8 cellular contexts compared by ENCODE assay signal in genomic region chr9:136792321-136793062, GRCh38. TPM values are rescaled to one million over a fixed set of nuclear protein-coding genes. Genes with fewer than 3 reads are reported as not detected.
A peak's percentile ranks its signal among the peaks of the same experiment; 100 is the strongest.
DNase-seq lines count a peak whose midpoint lies in the region; ATAC-seq, FAIRE-seq and TF ChIP-seq lines count a peak whose summit lies in the region.

No MANE protein-coding gene starts in this region.

- peaks cover 3% of the 10 kb centered on the region in 2 donors for H3K36me3 ChIP-seq in kidney (ENCODE audit: control insufficient read depth in 1 of 2, insufficient read depth in 2 of 2, low read length in 2 of 2)
- no peaks in the 10 kb centered on the region for H3K36me3 ChIP-seq in suprapubic skin

- peak overlapping the region in 1 of 2 donors; percentile 87 for H3K4me3 ChIP-seq in kidney (ENCODE audit: low read length in 2 of 2)
- H3K4me3 ChIP-seq in suprapubic skin: peak overlapping the region; percentile 74

- intact Hi-C loops in kidney (cut with DNase I): loop anchor here (10.0 kb wide), 1 partner anchor 152 kb away; the partner anchor contains the start of genes C8G and FBXW5

- H3K4me1 Mint-ChIP-seq in activated T-cell treated with anti-CD3 and anti-CD28 coated beads, Interleukin-2, amount 50 U/mL, for 4 hours (ENCODE audit: low read depth): peaks cover 25% of the 10 kb centered on the region
- H3K4me1 Mint-ChIP-seq in activated T-helper 17 cell treated with anti-CD3 and anti-CD28 coated beads, Interleukin-2, amount 50 U/mL, for 72 hours: peaks cover 12% of the 10 kb centered on the region

- no peaks in the 10 kb centered on the region for H3K36me3 Mint-ChIP-seq in activated T-cell treated with anti-CD3 and anti-CD28 coated beads, Interleukin-2, amount 50 U/mL, for 4 hours (ENCODE audit: insufficient read depth)
- H3K36me3 Mint-ChIP-seq in activated T-helper 17 cell treated with anti-CD3 and anti-CD28 coated beads, Interleukin-2, amount 50 U/mL, for 72 hours (ENCODE audit: low read depth): peaks cover 5% of the 10 kb centered on the region

- H3K27ac Mint-ChIP-seq in activated T-helper 17 cell treated with anti-CD3 and anti-CD28 coated beads, Interleukin-2, amount 50 U/mL, for 72 hours: no peak overlapping the region

- TF ChIP-seq CTCF in kidney (IDR thresholded peaks at IDR 0.05; ENCODE audit: borderline replicate concordance, extremely low read depth, insufficient read depth) (no peak), suprapubic skin (IDR thresholded peaks at IDR 0.05) (no peak)

- peak overlapping the region; percentile 79 for H3K4me3 Mint-ChIP-seq in activated T-cell treated with anti-CD3 and anti-CD28 coated beads, Interleukin-2, amount 50 U/mL, for 4 hours
- H3K4me3 Mint-ChIP-seq in activated T-helper 17 cell treated with anti-CD3 and anti-CD28 coated beads, Interleukin-2, amount 50 U/mL, for 72 hours: peak overlapping the region; percentile 75

- 79% methylated on average over 13 of the region's 15 CpGs for WGBS in suprapubic skin

- peaks cover 6% of the 10 kb centered on the region for H3K27me3 Mint-ChIP-seq in activated T-cell treated with anti-CD3 and anti-CD28 coated beads, Interleukin-2, amount 50 U/mL, for 4 hours (ENCODE audit: low read depth)
- H3K27me3 Mint-ChIP-seq in activated T-helper 17 cell treated with anti-CD3 and anti-CD28 coated beads, Interleukin-2, amount 50 U/mL, for 72 hours: no peaks in the 10 kb centered on the region

- no peak for ATAC-seq in activated T-cell treated with anti-CD3 and anti-CD28 coated beads, Interleukin-2, amount 50 U/mL, for 4 hours
- no peak for ATAC-seq in activated T-helper 17 cell treated with anti-CD3 and anti-CD28 coated beads, Interleukin-2, amount 50 U/mL, for 72 hours (replicated peaks)
- no peak for ATAC-seq in GM21423 (IDR thresholded peaks at IDR 0.05; ENCODE audit: unreplicated experiment)

- H3K9me3 Mint-ChIP-seq in activated T-cell treated with anti-CD3 and anti-CD28 coated beads, Interleukin-2, amount 50 U/mL, for 4 hours: no peaks in the 10 kb centered on the region
- H3K9me3 Mint-ChIP-seq in activated T-helper 17 cell treated with anti-CD3 and anti-CD28 coated beads, Interleukin-2, amount 50 U/mL, for 72 hours: no peaks in the 10 kb centered on the region

- peak overlapping the region; percentile 95 to 97 for H3K27ac ChIP-seq in kidney (ENCODE audit: low read depth in 2 of 2, low read length in 2 of 2)
- H3K27ac ChIP-seq in suprapubic skin: no peak overlapping the region

- no peak for FAIRE-seq in kidney (lab: Jason Lieb, UNC)

- no peaks in the 10 kb centered on the region for H3K9me3 ChIP-seq in kidney (ENCODE audit: control insufficient read depth in 1 of 2, low read length in 2 of 2)
- H3K9me3 ChIP-seq in suprapubic skin: no peaks in the 10 kb centered on the region

- TF ChIP-seq EP300 in suprapubic skin (IDR thresholded peaks at IDR 0.05): no peak

- H3K27me3 ChIP-seq in suprapubic skin: peaks cover 1% of the 10 kb centered on the region

- DNase-seq in activated T-cell treated with anti-CD3 and anti-CD28 coated beads, Interleukin-2, amount 50 U/mL, for 4 hours: no peak
- DNase-seq in activated T-cell treated with anti-CD3 and anti-CD28 coated beads for 4 hours (no peak), kidney (peak; percentile 81), suprapubic skin (ENCODE audit: low spot score in 2 of 2) (no peak), cerebellum (ENCODE audit: low spot score) (no peak)
- no peak for DNase-seq in activated effector memory CD4-positive, alpha-beta T cell treated with anti-CD3 and anti-CD28 coated beads, Interleukin-2, amount 50 U/mL, for 16 hours

- TF ChIP-seq POLR2A in suprapubic skin (IDR thresholded peaks at IDR 0.05): no peak

- H3K9ac ChIP-seq in kidney (ENCODE audit: low read length in 2 of 2): peak overlapping the region in 1 of 2 donors; percentile 85

- H3K4me1 ChIP-seq in kidney (ENCODE audit: control insufficient read depth in 1 of 2, insufficient read depth in 1 of 2, low read depth in 1 of 2, low read length in 2 of 2) (peaks cover 6 to 20% of the 10 kb centered on the region in 2 donors), suprapubic skin (peaks cover 50% of the 10 kb centered on the region)

RNA-seq across cellular contexts. Expression of gene TMEM141, which starts 1.3 kb away (rescaled TPM):
- 10 to 100 TPM; 49.5 to 53.0 (median 51.9) TPM for total RNA-seq in activated T-cell treated with anti-CD3 and anti-CD28 coated beads, Interleukin-2, amount 50 U/mL, for 4 hours
- 10 to 100 TPM; 30.1 to 30.7 TPM for total RNA-seq in activated T-helper 17 cell treated with anti-CD3 and anti-CD28 coated beads, Interleukin-2, amount 50 U/mL, for 72 hours
- total RNA-seq in kidney: 96.5 TPM
- polyA plus RNA-seq in kidney (ENCODE audit: insufficient read depth, low read depth, low replicate concordance): 403 TPM
- 100 to 1,000 TPM in 2 of 4 donors, 10 to 100 TPM in 2; 71.1 to 148 (median 115) TPM for total RNA-seq in suprapubic skin
- total RNA-seq in cerebellum: 14.7 TPM

RNA-seq across cellular contexts. Expression of gene CCDC183, which starts 3.6 kb away (rescaled TPM):
- total RNA-seq in activated T-cell treated with anti-CD3 and anti-CD28 coated beads, Interleukin-2, amount 50 U/mL, for 4 hours: under 1 TPM in 1 of 3 donors, not detected in 2; 0.49 TPM
- 1 to 10 TPM in 1 of 2 donors, under 1 TPM in 1; 0.41 to 2.1 TPM for total RNA-seq in activated T-helper 17 cell treated with anti-CD3 and anti-CD28 coated beads, Interleukin-2, amount 50 U/mL, for 72 hours
- total RNA-seq in kidney (0.88 TPM), suprapubic skin (10 to 100 TPM in 1 of 4 donors, 1 to 10 TPM in 3; 1.1 to 10.3 (median 2.3) TPM), cerebellum (1.7 TPM)
- 3.1 TPM for polyA plus RNA-seq in kidney (ENCODE audit: insufficient read depth, low read depth, low replicate concordance)

RNA-seq across cellular contexts. Expression of gene RABL6, which starts 15.3 kb away (rescaled TPM):
- total RNA-seq in activated T-cell treated with anti-CD3 and anti-CD28 coated beads, Interleukin-2, amount 50 U/mL, for 4 hours: 100 to 1,000 TPM in 2 of 3 donors, 10 to 100 TPM in 1; 90.6 to 103 (median 100) TPM
- 100 to 1,000 TPM in 1 of 2 donors, 10 to 100 TPM in 1; 51.5 to 108 TPM for total RNA-seq in activated T-helper 17 cell treated with anti-CD3 and anti-CD28 coated beads, Interleukin-2, amount 50 U/mL, for 72 hours
- 70.3 TPM for total RNA-seq in kidney
- polyA plus RNA-seq in kidney (ENCODE audit: insufficient read depth, low read depth, low replicate concordance): 60.4 TPM
- 10 to 100 TPM; 54.2 to 70.7 (median 61.0) TPM for total RNA-seq in suprapubic skin
- total RNA-seq in cerebellum: 42.2 TPM

RNA-seq across cellular contexts. Expression of gene LCN15, which starts 28.2 kb away (rescaled TPM):
- not detected for total RNA-seq in activated T-cell treated with anti-CD3 and anti-CD28 coated beads, Interleukin-2, amount 50 U/mL, for 4 hours
- total RNA-seq in activated T-helper 17 cell treated with anti-CD3 and anti-CD28 coated beads, Interleukin-2, amount 50 U/mL, for 72 hours: not detected
- total RNA-seq in kidney (not detected), suprapubic skin (under 1 TPM in 1 of 4 donors, not detected in 3; 0.21 TPM), cerebellum (not detected)
- not detected for polyA plus RNA-seq in kidney (ENCODE audit: insufficient read depth, low read depth, low replicate concordance)

RNA-seq across cellular contexts. Expression of gene LCN8, which starts 34.4 kb away (rescaled TPM):
- total RNA-seq in activated T-cell treated with anti-CD3 and anti-CD28 coated beads, Interleukin-2, amount 50 U/mL, for 4 hours: not detected
- not detected for total RNA-seq in activated T-helper 17 cell treated with anti-CD3 and anti-CD28 coated beads, Interleukin-2, amount 50 U/mL, for 72 hours
- total RNA-seq in kidney: not detected
- not detected for polyA plus RNA-seq in kidney (ENCODE audit: insufficient read depth, low read depth, low replicate concordance)
- total RNA-seq in suprapubic skin: not detected
- not detected for total RNA-seq in cerebellum
